In genomic region chr1:225137981-225138380, GRCh38 we compare ENCODE assay signal across 38 cellular contexts.
"Had no signal": no experiment of that assay in that cellular context is flagged by ENCODE, and none has a peak within 500 bp of the region (broad histone marks: within the 10 kb centered on the region; RNA-seq: fewer than 3 reads in every experiment).

No MANE protein-coding gene starts in this region.

- H3K27ac ChIP-seq: ascending aorta, cardiac muscle cell, coronary artery, gastrocnemius medialis, pancreas, prostate gland, sigmoid colon, suprapubic skin, tibial artery, upper lobe of right lung had no signal

- H3K27me3 ChIP-seq: ascending aorta, cardiac muscle cell, gastrocnemius medialis, pancreas, sigmoid colon, suprapubic skin, tibial artery, upper lobe of right lung had no signal

- ATAC-seq: effector memory CD8-positive, alpha-beta T cell; gastrocnemius medialis; left colon; naive thymus-derived CD8-positive, alpha-beta T cell; pancreas; upper lobe of right lung had no signal

- H3K4me2 ChIP-seq: smooth muscle cell had no signal

- H3K4me1 Mint-ChIP-seq: activated CD4-positive, alpha-beta T cell treated with anti-CD3 and anti-CD28 coated beads, Interleukin-2, amount 10 ng/mL, durations not matched to agents 24 days and 14 days; activated naive CD4-positive, alpha-beta T cell treated with anti-CD3 and anti-CD28 coated beads, Interleukin-2, amount 10 ng/mL, durations not matched to agents 7 days and 5 days; activated naive CD8-positive, alpha-beta T cell treated with anti-CD3 and anti-CD28 coated beads, Interleukin-2, amount 10 ng/mL, durations not matched to agents 7 days and 5 days; brain; immature natural killer cell; naive thymus-derived CD8-positive, alpha-beta T cell; neural crest cell had no signal

- H3K4me3 Mint-ChIP-seq: activated CD4-positive, alpha-beta memory T cell treated with anti-CD3 and anti-CD28 coated beads for 36 hours; activated CD4-positive, alpha-beta T cell treated with anti-CD3 and anti-CD28 coated beads, Interleukin-2, amount 10 ng/mL, durations not matched to agents 24 days and 14 days; activated naive CD4-positive, alpha-beta T cell treated with anti-CD3 and anti-CD28 coated beads, Interleukin-2, amount 10 ng/mL, durations not matched to agents 7 days and 5 days; activated naive CD8-positive, alpha-beta T cell treated with anti-CD3 and anti-CD28 coated beads, Interleukin-2, amount 10 ng/mL, durations not matched to agents 7 days and 5 days; activated T-cell treated with anti-CD3 and anti-CD28 coated beads, Interleukin-2, amount 50 U/mL, for 24 hours; brain; effector memory CD8-positive, alpha-beta T cell; immature natural killer cell; naive thymus-derived CD8-positive, alpha-beta T cell; neural crest cell had no signal

- H3K27me3 Mint-ChIP-seq: activated CD4-positive, alpha-beta T cell treated with anti-CD3 and anti-CD28 coated beads, Interleukin-2, amount 10 ng/mL, durations not matched to agents 24 days and 14 days; activated naive CD4-positive, alpha-beta T cell treated with anti-CD3 and anti-CD28 coated beads, Interleukin-2, amount 10 ng/mL, durations not matched to agents 7 days and 5 days; activated naive CD8-positive, alpha-beta T cell treated with anti-CD3 and anti-CD28 coated beads, Interleukin-2, amount 10 ng/mL, durations not matched to agents 7 days and 5 days had no signal

- DNase-seq: activated CD4-positive, alpha-beta memory T cell treated with anti-CD3 and anti-CD28 coated beads for 36 hours; activated CD4-positive, alpha-beta T cell treated with anti-CD3 and anti-CD28 coated beads, Interleukin-2, amount 10 ng/mL, durations not matched to agents 24 days and 14 days; activated CD4-positive, CD25-positive, alpha-beta regulatory T cell treated with anti-CD3 and anti-CD28 coated beads, Interleukin-2, amount 50 U/mL, for 72 hours; activated CD8-positive, alpha-beta memory T cell treated with anti-CD3 and anti-CD28 coated beads, Interleukin-2, amount 50 U/mL, for 48 hours; activated gamma-delta T cell; activated naive CD4-positive, alpha-beta T cell treated with anti-CD3 and anti-CD28 coated beads, Interleukin-2, amount 10 ng/mL, durations not matched to agents 7 days and 5 days; activated naive CD8-positive, alpha-beta T cell treated with anti-CD3 and anti-CD28 coated beads, Interleukin-2, amount 10 ng/mL, durations not matched to agents 7 days and 5 days; activated T-cell treated with anti-CD3 and anti-CD28 coated beads, Interleukin-2, amount 50 U/mL, for 24 hours; cerebellar nuclear complex; effector memory CD8-positive, alpha-beta T cell; erythroblast; gastrocnemius medialis; head of caudate nucleus; hypothalamus; immature natural killer cell; kidney; left colon; midbrain; naive thymus-derived CD8-positive, alpha-beta T cell; nucleus accumbens; pancreas; retina; sigmoid colon; stimulated activated CD4-positive, alpha-beta T cell treated with anti-CD3 and anti-CD28 coated beads, Interleukin-1b, Interleukin-23, amount 100 ng/mL, for 48 hours; stimulated activated CD4-positive, alpha-beta T cell treated with anti-CD3 and anti-CD28 coated beads, Interleukin-4, amount 100 ng/mL, for 4 hours; stimulated activated CD8-positive, alpha-beta memory T cell treated with anti-CD3 and anti-CD28 coated beads, Interleukin-4, amount 100 ng/mL, for 48 hours; stimulated activated naive CD4-positive, alpha-beta T cell; T1000; tibial artery; upper lobe of right lung had no signal

- H3K27ac Mint-ChIP-seq: activated CD4-positive, alpha-beta memory T cell treated with anti-CD3 and anti-CD28 coated beads for 36 hours; activated CD4-positive, alpha-beta T cell treated with anti-CD3 and anti-CD28 coated beads, Interleukin-2, amount 10 ng/mL, durations not matched to agents 24 days and 14 days; activated naive CD4-positive, alpha-beta T cell treated with anti-CD3 and anti-CD28 coated beads, Interleukin-2, amount 10 ng/mL, durations not matched to agents 7 days and 5 days; activated naive CD8-positive, alpha-beta T cell treated with anti-CD3 and anti-CD28 coated beads, Interleukin-2, amount 10 ng/mL, durations not matched to agents 7 days and 5 days; activated T-cell treated with anti-CD3 and anti-CD28 coated beads, Interleukin-2, amount 50 U/mL, for 24 hours; brain; effector memory CD8-positive, alpha-beta T cell; immature natural killer cell had no signal

- H3K36me3 ChIP-seq: ascending aorta, cardiac muscle cell, gastrocnemius medialis, pancreas, prostate gland, sigmoid colon, suprapubic skin, tibial artery, upper lobe of right lung had no signal

- H3K4me3 ChIP-seq: ascending aorta, cardiac muscle cell, coronary artery, gastrocnemius medialis, pancreas, prostate gland, sigmoid colon, smooth muscle cell, suprapubic skin, tibial artery, upper lobe of right lung had no signal

- H3K36me3 Mint-ChIP-seq: activated CD4-positive, alpha-beta memory T cell treated with anti-CD3 and anti-CD28 coated beads for 36 hours; activated naive CD4-positive, alpha-beta T cell treated with anti-CD3 and anti-CD28 coated beads, Interleukin-2, amount 10 ng/mL, durations not matched to agents 7 days and 5 days; activated naive CD8-positive, alpha-beta T cell treated with anti-CD3 and anti-CD28 coated beads, Interleukin-2, amount 10 ng/mL, durations not matched to agents 7 days and 5 days had no signal

- H3K4me1 ChIP-seq: ascending aorta, gastrocnemius medialis, prostate gland, sigmoid colon, suprapubic skin, tibial artery, upper lobe of right lung had no signal
